Comparison of ENCODE assay signal across 16 cellular contexts in genomic region chr17:67311551-67311950, GRCh38.
"Had no signal": no experiment of that assay in that cellular context is flagged by ENCODE, and none has a peak within 500 bp of the region (broad histone marks: within the 10 kb centered on the region; RNA-seq: fewer than 3 reads in every experiment).

No MANE protein-coding gene starts in this region.

- ATAC-seq: activated T-helper 17 cell treated with anti-CD3 and anti-CD28 coated beads, Interleukin-2, amount 50 U/mL, for 72 hours; gastroesophageal sphincter; stimulated activated effector memory CD8-positive, alpha-beta T cell treated with anti-CD3 and anti-CD28 coated beads, Interleukin-12 subunit alpha, Interleukin-12 subunit beta, amount 100 ng/mL, for 72 hours had no signal

- DNase-seq: activated CD4-positive, alpha-beta T cell treated with anti-CD3 and anti-CD28 coated beads, Interleukin-2, amount 10 ng/mL, durations not matched to agents 7 days and 5 days; activated CD8-positive, alpha-beta memory T cell treated with anti-CD3 and anti-CD28 coated beads for 24 hours; activated naive CD4-positive, alpha-beta T cell treated with anti-CD3 and anti-CD28 coated beads for 36 hours; activated T-cell treated with anti-CD3 and anti-CD28 coated beads for 4 hours; colonic mucosa; effector CD4-positive, alpha-beta T cell; naive B cell; right cardiac atrium; T1000; tibial artery had no signal

- H3K27me3 Mint-ChIP-seq: activated CD4-positive, alpha-beta T cell treated with anti-CD3 and anti-CD28 coated beads, Interleukin-2, amount 10 ng/mL, durations not matched to agents 7 days and 5 days; progenitor cell of endocrine pancreas had no signal

- H3K27ac ChIP-seq: colonic mucosa, epithelial cell of prostate, gastroesophageal sphincter, tibial artery had no signal

- H3K4me2 ChIP-seq: smooth muscle cell had no signal

- H3K36me3 ChIP-seq: colonic mucosa, gastroesophageal sphincter, tibial artery had no signal

- H3K4me3 Mint-ChIP-seq: activated CD4-positive, alpha-beta T cell treated with anti-CD3 and anti-CD28 coated beads, Interleukin-2, amount 10 ng/mL, durations not matched to agents 7 days and 5 days; activated naive CD4-positive, alpha-beta T cell treated with anti-CD3 and anti-CD28 coated beads for 36 hours; activated T-helper 17 cell treated with anti-CD3 and anti-CD28 coated beads, Interleukin-2, amount 50 U/mL, for 72 hours; naive B cell; stimulated activated effector memory CD8-positive, alpha-beta T cell treated with anti-CD3 and anti-CD28 coated beads, Interleukin-12 subunit alpha, Interleukin-12 subunit beta, amount 100 ng/mL, for 72 hours had no signal

- H3K27ac Mint-ChIP-seq: activated CD4-positive, alpha-beta T cell treated with anti-CD3 and anti-CD28 coated beads, Interleukin-2, amount 10 ng/mL, durations not matched to agents 7 days and 5 days; activated naive CD4-positive, alpha-beta T cell treated with anti-CD3 and anti-CD28 coated beads for 36 hours; activated T-helper 17 cell treated with anti-CD3 and anti-CD28 coated beads, Interleukin-2, amount 50 U/mL, for 72 hours; progenitor cell of endocrine pancreas; stimulated activated effector memory CD8-positive, alpha-beta T cell treated with anti-CD3 and anti-CD28 coated beads, Interleukin-12 subunit alpha, Interleukin-12 subunit beta, amount 100 ng/mL, for 72 hours had no signal

- H3K4me3 ChIP-seq: colonic mucosa, gastroesophageal sphincter, smooth muscle cell, tibial artery had no signal

- H3K27me3 ChIP-seq: colonic mucosa, gastroesophageal sphincter had no signal

- H3K9me3 Mint-ChIP-seq: activated CD4-positive, alpha-beta T cell treated with anti-CD3 and anti-CD28 coated beads, Interleukin-2, amount 10 ng/mL, durations not matched to agents 7 days and 5 days; activated naive CD4-positive, alpha-beta T cell treated with anti-CD3 and anti-CD28 coated beads for 36 hours; activated T-helper 17 cell treated with anti-CD3 and anti-CD28 coated beads, Interleukin-2, amount 50 U/mL, for 72 hours; stimulated activated effector memory CD8-positive, alpha-beta T cell treated with anti-CD3 and anti-CD28 coated beads, Interleukin-12 subunit alpha, Interleukin-12 subunit beta, amount 100 ng/mL, for 72 hours had no signal

- H3K4me1 Mint-ChIP-seq: activated CD4-positive, alpha-beta T cell treated with anti-CD3 and anti-CD28 coated beads, Interleukin-2, amount 10 ng/mL, durations not matched to agents 7 days and 5 days; activated T-helper 17 cell treated with anti-CD3 and anti-CD28 coated beads, Interleukin-2, amount 50 U/mL, for 72 hours; stimulated activated effector memory CD8-positive, alpha-beta T cell treated with anti-CD3 and anti-CD28 coated beads, Interleukin-12 subunit alpha, Interleukin-12 subunit beta, amount 100 ng/mL, for 72 hours had no signal

- H3K9me3 ChIP-seq: colonic mucosa, gastroesophageal sphincter, tibial artery had no signal

- H3K4me1 ChIP-seq: colonic mucosa, gastroesophageal sphincter, tibial artery had no signal

- H3K36me3 Mint-ChIP-seq: naive B cell; stimulated activated effector memory CD8-positive, alpha-beta T cell treated with anti-CD3 and anti-CD28 coated beads, Interleukin-12 subunit alpha, Interleukin-12 subunit beta, amount 100 ng/mL, for 72 hours had no signal
